In genomic region chr12:130827432-130827831, GRCh38 we compare ENCODE assay signal across 11 cellular contexts. TPM values are rescaled to one million over a fixed set of nuclear protein-coding genes. Genes with fewer than 3 reads are reported as not detected.
DNase-seq lines count a peak whose midpoint lies in the region; ATAC-seq and TF ChIP-seq lines count a peak whose summit lies in the region.
"Had no signal": no experiment of that assay in that cellular context is flagged by ENCODE, and none has a peak within 500 bp of the region (broad histone marks: within the 10 kb centered on the region; RNA-seq: fewer than 3 reads in every experiment).

No MANE protein-coding gene starts in this region.

- H3K27me3 ChIP-seq in IMR-90 (ENCODE audit: control insufficient read depth, insufficient read depth, low read length) (no peaks in the 10 kb centered on the region), adipocyte (replicated peaks; ENCODE audit: control insufficient read depth, insufficient read depth, low read length) (no peaks in the 10 kb centered on the region), right lobe of liver (no peaks in the 10 kb centered on the region), tibial nerve (no peaks in the 10 kb centered on the region)

- no peaks in the 10 kb centered on the region for H3K9me3 Mint-ChIP-seq in endothelial cell (ENCODE audit: unreplicated experiment)
- H3K9me3 Mint-ChIP-seq: activated naive CD4-positive, alpha-beta T cell treated with anti-CD3 and anti-CD28 coated beads for 36 hours had no signal

- H2AFZ ChIP-seq in IMR-90 (replicated peaks; ENCODE audit: low read length, poor library complexity): no peak overlapping the region

- peak overlapping the region; percentile 90 for H3K4me2 ChIP-seq in IMR-90 (ENCODE audit: low read depth, low read length)

- BruUV-seq in IMR-90 (replicated peaks; lab: Mats Ljungman, UMichigan): no TSS peak

- peak overlapping the region; percentile 78; the same call in 1 of the 2 replicates for H3K14ac ChIP-seq in IMR-90 (replicated peaks; ENCODE audit: low read depth, low read length)

- peak overlapping the region; percentile 59 to 76; a peak in 3 of 4 replicates for H4K8ac ChIP-seq in IMR-90 (ENCODE audit: low read depth in 2 of 2, low read length in 2 of 2)

- H3K23ac ChIP-seq in IMR-90 (ENCODE audit: low read depth, low read length): no peak overlapping the region

- in situ Hi-C loops in IMR-90 (cut with MboI; ENCODE audit: low sequenced_read_pairs): no loop called here

- H3K27ac Mint-ChIP-seq in endothelial cell (ENCODE audit: unreplicated experiment): no peak overlapping the region
- H3K27ac Mint-ChIP-seq: activated naive CD4-positive, alpha-beta T cell treated with anti-CD3 and anti-CD28 coated beads for 36 hours had no signal

- H2BK5ac ChIP-seq in IMR-90 (ENCODE audit: low read depth, low read length, poor library complexity, severe bottlenecking): peak overlapping the region; percentile 73

- ATAC-seq in IMR-90 (ENCODE audit: low read depth) (peak; percentile 70), right lobe of liver (peak in 3 of 4 donors; percentile 43 to 66 (median 52))

- H3K4me3 Mint-ChIP-seq in endothelial cell (ENCODE audit: unreplicated experiment): no peak overlapping the region
- H3K4me3 Mint-ChIP-seq: activated naive CD4-positive, alpha-beta T cell treated with anti-CD3 and anti-CD28 coated beads for 36 hours had no signal

- H3K79me1 ChIP-seq in IMR-90 (ENCODE audit: low read depth in 1 of 2, low read length in 2 of 2): peaks cover 38 to 56% of the 10 kb centered on the region in 2 experiments

- TF ChIP-seq POLR2A in IMR-90 (IDR thresholded peaks at IDR 0.05; ENCODE audit: low read depth, low read length): no peak
- no peak for TF ChIP-seq POLR2A in right lobe of liver (IDR thresholded peaks at IDR 0.05)
- TF ChIP-seq POLR2A in tibial nerve (IDR thresholded peaks at IDR 0.05): no peak

- 0 out of 2 replicates have a peak overlapping the region, but pooled peaks have one; percentile 56 for H2AK5ac ChIP-seq in IMR-90 (ENCODE audit: low read depth, low read length)

- TF ChIP-seq EP300 in tibial nerve (IDR thresholded peaks at IDR 0.05): no peak

- H3K4me3 ChIP-seq in IMR-90 (ENCODE audit: insufficient read depth, low read depth, low read length) (no peak overlapping the region; the same call in 1 of the 2 replicates), adipocyte (ENCODE audit: low read length) (no peak overlapping the region), right lobe of liver (no peak overlapping the region), tibial nerve (no peak overlapping the region)

- H3K27ac ChIP-seq in IMR-90 (ENCODE audit: insufficient read depth, low read length) (peak overlapping the region; percentile 91; the same call in 1 of the 2 replicates), right lobe of liver (no peak overlapping the region), tibial nerve (peak overlapping the region in 3 of 4 donors; percentile 26 to 71 (median 58))

- TF ChIP-seq RAD21 in IMR-90 (IDR thresholded peaks at IDR 0.05; ENCODE audit: low read length): no peak

- H3K36me3 ChIP-seq in IMR-90 (ENCODE audit: control insufficient read depth, insufficient read depth, low read length) (peaks cover 8% of the 10 kb centered on the region), adipocyte (ENCODE audit: control insufficient read depth, insufficient read depth, low read length, severe bottlenecking) (peaks cover 13% of the 10 kb centered on the region), right lobe of liver (peaks cover 0 to 5% (median 0%) of the 10 kb centered on the region in 4 donors), tibial nerve (peaks cover 0 to 32% (median 0%) of the 10 kb centered on the region in 3 donors)

- 14% methylated on average over 1 of the region's 3 CpGs; no CpG with 5 or more reads in 1 of the 2 experiments for WGBS in IMR-90 (ENCODE audit: extremely low coverage in 2 of 2, insufficient read length in 1 of 2), 2 experiments
- 70% methylated on average over 2 of the region's 3 CpGs for whole genome bisulfite sequencing in right lobe of liver (ENCODE audit: insufficient coverage, low coverage, low lambda C conversion rate, missing lambda C conversion rate)
- WGBS in tibial nerve, 2 donors: 56 to 62% methylated on average over 3 of the region's 3 CpGs

- H4K5ac ChIP-seq in IMR-90 (ENCODE audit: low read depth, low read length): peak overlapping the region; percentile 83

- dilution Hi-C loops in IMR-90 (cut with HindIII; ENCODE audit: low sequenced_read_pairs, unreplicated experiment): no loop called here

- H2AK9ac ChIP-seq in IMR-90 (replicated peaks; ENCODE audit: low read depth, low read length, poor library complexity): no peak overlapping the region

- H3K27me3 Mint-ChIP-seq in endothelial cell (ENCODE audit: unreplicated experiment): peaks cover 1% of the 10 kb centered on the region

- POLR2A ChIA-PET in IMR-90 (lab: Charles Lee; ENCODE audit: unreplicated experiment): no interaction called here

- 0 out of 3 replicates have a peak overlapping the region, but pooled peaks have one; percentile 56 for H2BK15ac ChIP-seq in IMR-90 (ENCODE audit: low read depth, low read length)

- no peak overlapping the region; the same call in 1 of the 2 replicates for H3K4ac ChIP-seq in IMR-90 (ENCODE audit: low read depth, low read length)

- H3K9ac ChIP-seq in IMR-90 (ENCODE audit: low read depth, low read length) (peak overlapping the region; percentile 75; the same call in 1 of the 2 replicates), adipocyte (ENCODE audit: low read length) (peak overlapping the region; percentile 64)

- TF ChIP-seq CTCF in IMR-90 (conservative IDR thresholded peaks at IDR 0.05; ENCODE audit: low read depth, low read length): no peak
- no peak for TF ChIP-seq CTCF in right lobe of liver (IDR thresholded peaks at IDR 0.05)
- no peak for TF ChIP-seq CTCF in tibial nerve (IDR thresholded peaks at IDR 0.05)
- TF ChIP-seq CTCF in endothelial cell (IDR thresholded peaks at IDR 0.05; ENCODE audit: unreplicated experiment): no peak

- H3K9me3 ChIP-seq in IMR-90 (ENCODE audit: control insufficient read depth, insufficient read depth, low read length) (no peaks in the 10 kb centered on the region), adipocyte (ENCODE audit: control insufficient read depth, low read length) (no peaks in the 10 kb centered on the region), right lobe of liver (no peaks in the 10 kb centered on the region), tibial nerve (no peaks in the 10 kb centered on the region)

- H2BK120ac ChIP-seq in IMR-90 (ENCODE audit: low read depth, low read length): peak overlapping the region; percentile 28

- peaks cover 29% of the 10 kb centered on the region for H4K20me1 ChIP-seq in IMR-90 (ENCODE audit: insufficient read depth, low read length)

- no peak overlapping the region for H3K56ac ChIP-seq in IMR-90 (ENCODE audit: extremely low read depth, insufficient read depth, low read length)

- peaks cover 18% of the 10 kb centered on the region for H3K9me1 ChIP-seq in IMR-90 (ENCODE audit: insufficient read depth, low read length)

- H3K36me3 Mint-ChIP-seq in endothelial cell (ENCODE audit: low read depth, unreplicated experiment): no peaks in the 10 kb centered on the region

- intact Hi-C loops in IMR-90 (cut with micrococcal nuclease): no loop called here
- intact Hi-C loops in right lobe of liver (cut with DNase I): no loop called here
- intact Hi-C loops in head of caudate nucleus (cut with DNase I): no loop called here

- peak overlapping the region; percentile 74; the same call in 1 of the 2 replicates for H3K18ac ChIP-seq in IMR-90 (ENCODE audit: low read depth, low read length)

- H3K4me1 ChIP-seq in IMR-90 (ENCODE audit: control insufficient read depth, insufficient read depth, low read length) (peaks cover 21% of the 10 kb centered on the region), adipocyte (ENCODE audit: control insufficient read depth, insufficient read depth, low read length) (peaks cover 24% of the 10 kb centered on the region), right lobe of liver (peaks cover 0 to 2% (median 0%) of the 10 kb centered on the region in 4 donors), tibial nerve (peaks cover 0 to 55% (median 4%) of the 10 kb centered on the region in 4 donors)

- H3K4me1 Mint-ChIP-seq in endothelial cell (ENCODE audit: unreplicated experiment): no peaks in the 10 kb centered on the region

- CTCF ChIA-PET in IMR-90 (lab: Yijun Ruan, JAX): no interaction called here

- H2BK20ac ChIP-seq in IMR-90 (ENCODE audit: low read depth, low read length): no peak overlapping the region

- DNase-seq in IMR-90 (no peak), adipocyte (ENCODE audit: low read depth) (peak; percentile 38), right lobe of liver (no peak), tibial nerve (ENCODE audit: low spot score in 2 of 2) (no peak), head of caudate nucleus (no peak), endothelial cell (ENCODE audit: low spot score) (no peak), DMS114 treated with DMSO at 0.1 percent for 48 hours (lab: John Stamatoyannopoulos, UW; ENCODE audit: unreplicated experiment) (no peak)
- DNase-seq: activated naive CD4-positive, alpha-beta T cell treated with anti-CD3 and anti-CD28 coated beads for 36 hours; NCI-H524 treated with DMSO at 0.1 percent for 48 hours; retina; SHP77 treated with DMSO at 0.1 percent for 48 hours had no signal

- peak overlapping the region; percentile 60 for H4K91ac ChIP-seq in IMR-90 (ENCODE audit: insufficient read depth, low read depth, low read length)

TF ChIP-seq in IMR-90, 13 proteins besides CTCF, POLR2A, EP300 and RAD21 (continues in another document):
- TF ChIP-seq MAFK (IDR thresholded peaks at IDR 0.05; ENCODE audit: low read depth, low read length) (peak; percentile 74), BHLHE40 (IDR thresholded peaks at IDR 0.05; ENCODE audit: low read depth, low read length) (no peak)

RNA-seq across cellular contexts. Expression of gene STX2, which starts 11.6 kb away (rescaled TPM):
- 26.9 and 42.8 TPM in 2 replicates for total RNA-seq in IMR-90 (2012; rRNA removed)
- polyA plus RNA-seq in IMR-90 (2012; rRNA removed): 26.9 and 32.5 TPM in 2 replicates
- polyA plus RNA-seq in IMR-90 (2012; cell fraction: cytosol; rRNA removed): 7.6 and 10.3 TPM in 2 replicates
- polyA plus RNA-seq in IMR-90 (2012; cell fraction: nucleus; rRNA removed; ENCODE audit: low replicate concordance): 5.6 and 28.5 TPM in 2 replicates
- total RNA-seq in right lobe of liver: 10 to 100 TPM in 1 of 6 experiments, 1 to 10 TPM in 5; 5.3 to 11.8 (median 7.2) TPM
- total RNA-seq in tibial nerve: 10 to 100 TPM; 26.3 to 44.8 (median 33.6) TPM
- total RNA-seq in endothelial cell (ENCODE audit: unreplicated experiment): 17.4 TPM

RNA-seq across cellular contexts. Expression of gene RAN, which starts 44.4 kb away (rescaled TPM):
- total RNA-seq in IMR-90 (2012; rRNA removed) (898 and 910 TPM in 2 replicates), right lobe of liver (100 to 1,000 TPM; 136 to 220 (median 147) TPM), tibial nerve (100 to 1,000 TPM; 105 to 155 (median 124) TPM), endothelial cell (ENCODE audit: unreplicated experiment) (685 TPM)
- 984 and 1,062 TPM in 2 replicates for polyA plus RNA-seq in IMR-90 (2012; rRNA removed)
- 147 and 655 TPM in 2 replicates for polyA plus RNA-seq in IMR-90 (2012; cell fraction: cytosol; rRNA removed)
- 78.5 and 464 TPM in 2 replicates for polyA plus RNA-seq in IMR-90 (2012; cell fraction: nucleus; rRNA removed; ENCODE audit: low replicate concordance)

Comparison
In these comparisons a context has a peak if more than half of its experiments do, and no peak if none do; other contexts are left out.
1. H3K27ac ChIP-seq: peak in IMR-90 (single experiment) and tibial nerve (3 of 4); none in right lobe of liver (0 of 3).